13 cellular contexts compared by ENCODE assay signal in genomic region chr5:168701641-168702040, GRCh38.
"Had no signal": no experiment of that assay in that cellular context is flagged by ENCODE, and none has a peak within 500 bp of the region (broad histone marks: within the 10 kb centered on the region; RNA-seq: fewer than 3 reads in every experiment).

No MANE protein-coding gene starts in this region.

- DNase-seq: islet precursor cell; left ventricle myocardium inferior; mesendoderm; naive B cell; natural killer cell; nephron progenitor cell; ovary; retina; right cardiac atrium; stimulated activated CD4-positive, alpha-beta T cell treated with anti-CD3 and anti-CD28 coated beads, Interleukin-4, amount 100 ng/mL, for 24 hours; stimulated activated naive CD4-positive, alpha-beta T cell; trophoblast cell; uterus had no signal
